ENCODE assay signal across 19 cellular contexts in genomic region chr22:35205956-35206355, GRCh38. TPM values are rescaled to one million over a fixed set of nuclear protein-coding genes. Genes with fewer than 3 reads are reported as not detected.
DNase-seq lines count a peak whose midpoint lies in the region; ATAC-seq and TF ChIP-seq lines count a peak whose summit lies in the region.
"Had no signal": no experiment of that assay in that cellular context is flagged by ENCODE, and none has a peak within 500 bp of the region (broad histone marks: within the 10 kb centered on the region; RNA-seq: fewer than 3 reads in every experiment).

No MANE protein-coding gene starts in this region.

- H3K36me3 ChIP-seq in iPS-15b (ENCODE audit: control insufficient read depth, insufficient read depth, low read length) (no peaks in the 10 kb centered on the region), esophagus muscularis mucosa (no peaks in the 10 kb centered on the region)
- H3K36me3 ChIP-seq: transverse colon had no signal

- peak; percentile 43 to 47 for ATAC-seq in right cardiac atrium
- no peak for ATAC-seq in GM18870 (IDR thresholded peaks at IDR 0.05; ENCODE audit: unreplicated experiment)
- ATAC-seq: left lobe of liver; naive thymus-derived CD4-positive, alpha-beta T cell had no signal

- intact Hi-C loops in right cardiac atrium (cut with DNase I) (no loop called here), cardiac septum (cut with DNase I) (no loop called here), esophagus muscularis mucosa (cut with DNase I) (no loop called here)

- H3K36me3 Mint-ChIP-seq in type B pancreatic cell = no peaks in the 10 kb centered on the region
- H3K36me3 Mint-ChIP-seq: activated naive CD4-positive, alpha-beta T cell treated with anti-CD3 and anti-CD28 coated beads, Interleukin-2, amount 50 U/mL, for 24 hours had no signal

- H3K9ac ChIP-seq in iPS-15b (ENCODE audit: low read depth, low read length) = peak overlapping the region; percentile 47

- no peak overlapping the region for H3K4me3 Mint-ChIP-seq in type B pancreatic cell
- H3K4me3 Mint-ChIP-seq: activated naive CD4-positive, alpha-beta T cell treated with anti-CD3 and anti-CD28 coated beads, Interleukin-2, amount 50 U/mL, for 24 hours; naive thymus-derived CD4-positive, alpha-beta T cell; T-helper 2 cell treated with Interferon-gamma antibody and Interleukin-4, amounts not matched to agents 5 μg/mL and 100 μg/mL, for 36 hours had no signal

- peaks cover 9% of the 10 kb centered on the region for H3K27me3 Mint-ChIP-seq in type B pancreatic cell

- 35% methylated on average over 5 of the region's 5 CpGs for WGBS in right cardiac atrium
- 24% methylated on average over 5 of the region's 5 CpGs for WGBS in esophagus muscularis mucosa

- H3K27ac ChIP-seq in right cardiac atrium (ENCODE audit: low read length) = no peak overlapping the region
- H3K27ac ChIP-seq in esophagus muscularis mucosa (replicated peaks in 1 of 4) = peak overlapping the region in 1 of 4 donors; percentile 61
- H3K27ac ChIP-seq: transverse colon had no signal

- TF ChIP-seq CTCF in type B pancreatic cell (conservative IDR thresholded peaks at IDR 0.05) = no peak
- TF ChIP-seq CTCF in esophagus muscularis mucosa (IDR thresholded peaks at IDR 0.05) = no peak

- H3K9me3 ChIP-seq in right cardiac atrium (ENCODE audit: control insufficient read depth, low read length) = no peaks in the 10 kb centered on the region
- no peaks in the 10 kb centered on the region for H3K9me3 ChIP-seq in iPS-15b (ENCODE audit: control insufficient read depth, insufficient read depth, low read length)
- H3K9me3 ChIP-seq in esophagus muscularis mucosa = no peaks in the 10 kb centered on the region
- H3K9me3 ChIP-seq: transverse colon had no signal

- DNase-seq in right cardiac atrium (no peak), cardiac septum (ENCODE audit: low spot score) (no peak), amniotic epithelial cell (ENCODE audit: low read depth) (peak; percentile 48), type B pancreatic cell (ENCODE audit: extremely low spot score, unreplicated experiment) (no peak), esophagus muscularis mucosa (ENCODE audit: extremely low spot score) (no peak), epidermal melanocyte (ENCODE audit: insufficient read length, low spot score) (no peak)
- DNase-seq: activated CD4-positive, alpha-beta T cell treated with anti-CD3 and anti-CD28 coated beads for 48 hours; activated T-cell treated with anti-CD3 and anti-CD28 coated beads for 4 hours; naive thymus-derived CD4-positive, alpha-beta T cell; NCI-H2029 treated with DMSO at 0.1 percent for 48 hours; NK-92 treated with Interleukin-12 subunit alpha and Interleukin-12 subunit beta, amount 100 ng/mL, for 24 hours; SHP77 treated with DMSO at 0.1 percent for 48 hours; stimulated activated CD4-positive, alpha-beta T cell treated with anti-CD3 and anti-CD28 coated beads, Interleukin-4, amount 100 ng/mL, for 24 hours; transverse colon had no signal

- H3K4me3 ChIP-seq in right cardiac atrium (ENCODE audit: low read length) = no peak overlapping the region
- H3K4me3 ChIP-seq in iPS-15b (ENCODE audit: low read depth, low read length) = no peak overlapping the region
- H3K4me3 ChIP-seq in esophagus muscularis mucosa = peak overlapping the region in 1 of 4 donors; percentile 8
- H3K4me3 ChIP-seq: transverse colon had no signal

- H3K27me3 ChIP-seq in right cardiac atrium (ENCODE audit: control insufficient read depth, insufficient read depth) (no peaks in the 10 kb centered on the region), iPS-15b (ENCODE audit: control insufficient read depth, insufficient read depth, low read length) (no peaks in the 10 kb centered on the region), esophagus muscularis mucosa (peaks cover 0 to 7% (median 0%) of the 10 kb centered on the region in 4 donors)
- H3K27me3 ChIP-seq: transverse colon had no signal

- no peak for TF ChIP-seq EP300 in esophagus muscularis mucosa (IDR thresholded peaks at IDR 0.05)

- TF ChIP-seq POLR2A in esophagus muscularis mucosa (IDR thresholded peaks at IDR 0.05; ENCODE audit: low read depth) = no peak

- H3K9me3 Mint-ChIP-seq in type B pancreatic cell = no peaks in the 10 kb centered on the region
- H3K9me3 Mint-ChIP-seq: activated naive CD4-positive, alpha-beta T cell treated with anti-CD3 and anti-CD28 coated beads, Interleukin-2, amount 50 U/mL, for 24 hours; naive thymus-derived CD4-positive, alpha-beta T cell; T-helper 2 cell treated with Interferon-gamma antibody and Interleukin-4, amounts not matched to agents 5 μg/mL and 100 μg/mL, for 36 hours had no signal

- peaks cover 12% of the 10 kb centered on the region for H3K4me1 Mint-ChIP-seq in type B pancreatic cell (ENCODE audit: unreplicated experiment)
- H3K4me1 Mint-ChIP-seq: activated naive CD4-positive, alpha-beta T cell treated with anti-CD3 and anti-CD28 coated beads, Interleukin-2, amount 50 U/mL, for 24 hours; naive thymus-derived CD4-positive, alpha-beta T cell had no signal

- H3K4me1 ChIP-seq in right cardiac atrium (ENCODE audit: control insufficient read depth, insufficient read depth, low read length) = no peaks in the 10 kb centered on the region
- no peaks in the 10 kb centered on the region for H3K4me1 ChIP-seq in iPS-15b (ENCODE audit: control insufficient read depth, insufficient read depth, low read length)
- peaks cover 5 to 14% (median 14%) of the 10 kb centered on the region in 4 donors for H3K4me1 ChIP-seq in esophagus muscularis mucosa
- H3K4me1 ChIP-seq: transverse colon had no signal

- H3K27ac Mint-ChIP-seq in type B pancreatic cell = peak overlapping the region; percentile 14
- H3K27ac Mint-ChIP-seq: activated naive CD4-positive, alpha-beta T cell treated with anti-CD3 and anti-CD28 coated beads, Interleukin-2, amount 50 U/mL, for 24 hours; naive thymus-derived CD4-positive, alpha-beta T cell; T-helper 2 cell treated with Interferon-gamma antibody and Interleukin-4, amounts not matched to agents 5 μg/mL and 100 μg/mL, for 36 hours had no signal

RNA-seq across cellular contexts. Expression of gene HMGXB4, which starts 51.3 kb away (rescaled TPM):
- total RNA-seq in right cardiac atrium (10 to 100 TPM; 10.2 to 11.3 (median 10.7) TPM), cardiac septum (10.7 TPM), type B pancreatic cell (ENCODE audit: low replicate concordance) (18.4 and 32.7 TPM in 2 replicates), esophagus muscularis mucosa (10 to 100 TPM; 12.4 to 19.9 (median 17.0) TPM)
- 5.7 TPM for polyA plus RNA-seq in right cardiac atrium
